Comparison of ENCODE assay signal across 16 cellular contexts in genomic region chr5:97618721-97619120, GRCh38.
DNase-seq lines count a peak whose midpoint lies in the region; ATAC-seq lines count a peak whose summit lies in the region.
"Had no signal": no experiment of that assay in that cellular context is flagged by ENCODE, and none has a peak within 500 bp of the region (broad histone marks: within the 10 kb centered on the region; RNA-seq: fewer than 3 reads in every experiment).

No MANE protein-coding gene starts in this region.

- peaks cover 0 to 25% (median under 1%) of the 10 kb centered on the region in 6 donors for H3K9me3 Mint-ChIP-seq in immature natural killer cell

- no peak overlapping the region for H3K27ac Mint-ChIP-seq in immature natural killer cell
- H3K27ac Mint-ChIP-seq: CD4-positive, alpha-beta memory T cell had no signal

- DNase-seq in ELR (ENCODE audit: low read depth) = peak; percentile 32
- peak; percentile 21 for DNase-seq in NCI-H226
- DNase-seq in fibroblast of gingiva (ENCODE audit: low read depth) = peak; percentile 73
- DNase-seq in myocyte (ENCODE audit: low read depth) = peak; percentile 13
- DNase-seq in activated CD4-positive, alpha-beta T cell treated with anti-CD3 and anti-CD28 coated beads for 1 hour = no peak
- DNase-seq in NCI-H446 treated with DMSO at 0.1 percent for 48 hours (lab: John Stamatoyannopoulos, UW) = no peak
- no peak for DNase-seq in immature natural killer cell
- DNase-seq: BE2C; CD4-positive, alpha-beta memory T cell; DND-41; NCI-H1092; NCI-H1694 treated with DMSO at 0.1 percent for 48 hours; NCI-H510A treated with DMSO at 0.1 percent for 48 hours; Peyer's patch; SHP77 had no signal

- no peaks in the 10 kb centered on the region for H3K4me1 Mint-ChIP-seq in immature natural killer cell
- H3K4me1 Mint-ChIP-seq: CD4-positive, alpha-beta memory T cell had no signal

- no peaks in the 10 kb centered on the region for H3K36me3 Mint-ChIP-seq in immature natural killer cell
- H3K36me3 Mint-ChIP-seq: CD4-positive, alpha-beta memory T cell had no signal

- ATAC-seq in HG03159 (IDR thresholded peaks at IDR 0.05; ENCODE audit: unreplicated experiment) = no peak

- peaks cover 0 to 6% (median 0%) of the 10 kb centered on the region in 3 donors for H3K27me3 Mint-ChIP-seq in immature natural killer cell (ENCODE audit: low read depth in 3 of 3)
- H3K27me3 Mint-ChIP-seq: CD4-positive, alpha-beta memory T cell had no signal

- H3K4me3 Mint-ChIP-seq in immature natural killer cell = no peak overlapping the region
- H3K4me3 Mint-ChIP-seq: CD4-positive, alpha-beta memory T cell had no signal

Comparison
In these comparisons a context has a peak if more than half of its experiments do, and no peak if none do; other contexts are left out.
1. DNase-seq: peak in ELR (single experiment), NCI-H226 (single experiment), fibroblast of gingiva (single experiment) and myocyte (single experiment); none in activated CD4-positive, alpha-beta T cell treated with anti-CD3 and anti-CD28 coated beads for 1 hour (single experiment), NCI-H446 treated with DMSO at 0.1 percent for 48 hours (single experiment) and immature natural killer cell (0 of 3).